In the genomic region with DNA sequence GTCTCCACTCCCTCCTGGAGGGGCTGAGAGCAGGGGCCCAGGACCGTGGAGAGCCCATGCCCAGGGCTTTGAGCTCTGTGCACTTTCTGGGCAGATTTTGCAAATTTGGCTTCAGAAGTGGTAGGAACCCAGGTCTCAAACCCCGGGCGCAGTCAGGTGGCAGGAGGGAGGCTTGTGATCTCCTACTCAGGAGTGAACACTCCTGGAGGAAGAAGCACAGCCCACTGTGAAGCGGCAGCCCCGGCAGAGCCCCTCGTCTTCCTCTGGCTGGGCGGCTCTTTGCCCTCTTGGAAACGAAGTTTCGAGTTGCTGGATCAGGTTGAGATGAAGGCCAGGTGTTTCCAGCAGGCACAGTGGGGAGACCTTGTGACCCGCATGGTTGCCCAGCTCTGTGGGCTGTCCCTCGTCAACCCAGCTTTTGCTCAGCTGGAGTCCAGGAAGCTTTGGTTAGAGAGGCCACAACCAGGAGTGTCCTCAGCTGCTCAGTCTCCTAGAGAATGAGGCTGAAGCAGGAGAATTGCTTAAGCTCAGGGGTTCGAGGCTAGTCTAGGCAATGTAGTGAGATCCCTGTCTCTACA, we compare ENCODE assay signal across 16 cellular contexts. TPM values are rescaled to one million over a fixed set of nuclear protein-coding genes. Genes with fewer than 3 reads are reported as not detected.
"Had no signal": no experiment of that assay in that cellular context is flagged by ENCODE, and none has a peak within 500 bp of the region (broad histone marks: within the 10 kb centered on the region; RNA-seq: fewer than 3 reads in every experiment).

No MANE protein-coding gene starts in this region.

- FAIRE-seq: colon, keratinocyte had no signal

- H3K4me3 ChIP-seq: smooth muscle cell, tibial artery had no signal

- H3K36me3 ChIP-seq: tibial artery had no signal

- ATAC-seq: left ventricle myocardium superior; right cardiac atrium; stimulated activated memory B cell treated with anti-CD40 and anti-IgM and Interleukin-4, amounts not matched to agents 10 μg/mL and 1 μg/mL and 100 μg/mL, for 72 hours; T-cell had no signal

- DNase-seq: activated CD4-positive, alpha-beta T cell treated with anti-CD3 and anti-CD28 coated beads, Interleukin-2, amount 10 ng/mL, durations not matched to agents 7 days and 5 days; activated naive CD4-positive, alpha-beta T cell treated with anti-CD3 and anti-CD28 coated beads, Interleukin-2, amount 10 ng/mL, durations not matched to agents 7 days and 5 days; activated T-cell treated with anti-CD3 and anti-CD28 coated beads for 4 hours; effector CD4-positive, alpha-beta T cell; foreskin melanocyte; left ventricle myocardium superior; mesenchymal stem cell; T-cell; T1000; tibial artery; WERI-Rb-1 had no signal

- H3K27ac ChIP-seq: tibial artery, WERI-Rb-1 had no signal

- H3K9me3 ChIP-seq: tibial artery had no signal

RNA-seq across cellular contexts. Expression of gene WNK2, which starts 48.5 kb away (rescaled TPM):
- total RNA-seq: activated CD4-positive, alpha-beta T cell treated with anti-CD3 and anti-CD28 coated beads, Interleukin-2, amount 10 ng/mL, durations not matched to agents 7 days and 5 days had no signal
- polyA plus RNA-seq: keratinocyte had no signal
